In the genomic region with DNA sequence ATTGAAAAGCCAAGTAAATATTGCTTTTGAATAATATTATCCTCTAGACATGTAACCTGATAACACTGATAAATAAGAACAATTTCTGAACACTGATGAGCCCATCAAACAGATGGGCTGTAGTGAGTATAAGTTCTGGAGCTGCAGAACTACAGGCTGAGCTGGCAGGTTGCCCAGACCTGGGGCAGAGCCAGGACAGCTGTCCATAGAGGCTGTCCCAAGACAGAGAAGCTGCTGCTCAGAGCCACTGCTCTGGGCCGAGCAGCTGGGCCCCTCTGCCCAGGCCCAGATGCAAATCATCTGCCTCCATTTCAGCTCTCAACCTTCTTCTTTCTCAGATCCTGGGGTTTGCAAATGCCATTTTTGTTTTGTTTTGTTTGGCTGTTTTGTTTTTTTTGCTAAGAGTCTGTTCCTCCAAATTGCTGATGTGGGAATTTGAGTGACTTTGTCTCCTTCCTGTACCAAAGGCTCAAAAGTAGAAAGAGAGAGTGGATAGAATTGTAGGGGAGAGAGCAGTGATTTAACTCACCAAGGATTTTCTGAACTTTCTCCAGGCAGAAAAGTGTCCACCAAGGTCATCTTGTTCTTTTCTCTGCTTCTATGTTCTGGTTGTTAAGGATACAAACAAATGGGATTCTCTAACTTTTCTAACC, we compare ENCODE assay signal across 9 cellular contexts. TPM values are rescaled to one million over a fixed set of nuclear protein-coding genes. Genes with fewer than 3 reads are reported as not detected.
DNase-seq lines count a peak whose midpoint lies in the region; ATAC-seq, FAIRE-seq and TF ChIP-seq lines count a peak whose summit lies in the region.
"Had no signal": no experiment of that assay in that cellular context is flagged by ENCODE, and none has a peak within 500 bp of the region (broad histone marks: within the 10 kb centered on the region; RNA-seq: fewer than 3 reads in every experiment).

No MANE protein-coding gene starts in this region.

- H3K4ac ChIP-seq in mesenchymal stem cell (ENCODE audit: low read depth in 1 of 2, low read length in 2 of 2): no peak overlapping the region

- FAIRE-seq in K562 (lab: Jason Lieb, UNC): peak; percentile 85
- no peak for FAIRE-seq in D721Med (lab: Jason Lieb, UNC)
- FAIRE-seq: bronchial epithelial cell had no signal

- no peak overlapping the region for H4K91ac ChIP-seq in mesenchymal stem cell (ENCODE audit: low read length)

- H3K9me3 ChIP-seq in K562 (replicated peaks; ENCODE audit: control insufficient read depth, insufficient read depth, low read depth, low read length) (no peaks in the 10 kb centered on the region), mesenchymal stem cell (ENCODE audit: control insufficient read depth, low read length) (no peaks in the 10 kb centered on the region)

- H3K18ac ChIP-seq in mesenchymal stem cell (ENCODE audit: low read depth in 1 of 2, low read length in 2 of 2): no peak overlapping the region

- H4K8ac ChIP-seq in mesenchymal stem cell (ENCODE audit: low read length): no peak overlapping the region

- no peak overlapping the region for H2BK5ac ChIP-seq in mesenchymal stem cell (ENCODE audit: low read depth, low read length, poor library complexity, severe bottlenecking)

- no peaks in the 10 kb centered on the region for H3K79me2 ChIP-seq in K562 (ENCODE audit: control insufficient read depth, insufficient read depth, low read length)

- TF ChIP-seq POLR2A in K562 (conservative IDR thresholded peaks at IDR 0.05): no peak

- H3K9me3 Mint-ChIP-seq in natural killer cell: no peaks in the 10 kb centered on the region

- H2BK15ac ChIP-seq in mesenchymal stem cell (ENCODE audit: low read depth, poor library complexity, severe bottlenecking): no peak overlapping the region

- H3K27ac ChIP-seq in K562 (ENCODE audit: extremely low read depth, low read depth, low read length) (peak overlapping the region; percentile 78), mesenchymal stem cell (ENCODE audit: low read length, poor library complexity, severe bottlenecking) (no peak overlapping the region)

- H3K79me1 ChIP-seq in mesenchymal stem cell (replicated peaks; ENCODE audit: low read length, poor library complexity, severe bottlenecking): no peaks in the 10 kb centered on the region

- no peak for TF ChIP-seq CTCF in K562 (IDR thresholded peaks at IDR 0.05 in 2 of 3, conservative IDR thresholded peaks at IDR 0.05 in 1 of 3; ENCODE audit: insufficient read depth in 2 of 3, low read depth in 1 of 3, low read length in 3 of 3)
- TF ChIP-seq CTCF in D721Med (IDR thresholded peaks at IDR 0.05; ENCODE audit: insufficient read depth, missing control alignments): no peak
- no peak for TF ChIP-seq CTCF in natural killer cell (IDR thresholded peaks at IDR 0.05)

- DNase-seq in NCI-H1092 treated with DMSO at 0.1 percent for 48 hours (lab: John Stamatoyannopoulos, UW) (peak; percentile 68), K562 (ENCODE audit: extremely low read depth in 1 of 4, low spot score in 3 of 4) (peak; percentile 69 to 87 (median 76)), mesenchymal stem cell (peak; percentile 9), D721Med (ENCODE audit: insufficient read length, low spot score) (no peak), ACHN (no peak), natural killer cell (no peak)

- H3K9ac ChIP-seq in K562 (ENCODE audit: insufficient read depth in 1 of 2, low read depth in 2 of 2, low read length in 2 of 2) (peak overlapping the region in 1 of 2 experiments; percentile 39; a peak in 2 of 4 replicates), mesenchymal stem cell (ENCODE audit: low read length) (no peak overlapping the region)

- no peak overlapping the region for H3K23ac ChIP-seq in mesenchymal stem cell (ENCODE audit: low read length in 2 of 2)

- no peaks in the 10 kb centered on the region for H3K36me3 Mint-ChIP-seq in natural killer cell

- CTCF ChIA-PET in K562 (lab: Yijun Ruan, JAX; ENCODE audit: low intra/inter-chr PET ratio): interaction anchor here (0.5 kb wide), 1 partner anchor 37 kb away, joined by 3 read pairs; no protein-coding TSS in a partner anchor

- no peak for TF ChIP-seq RAD21 in K562 (CRISPR knock-in tag; conservative IDR thresholded peaks at IDR 0.05 in 1 of 2, IDR thresholded peaks at IDR 0.05 in 1 of 2)

- TF ChIP-seq EP300 in K562 (IDR thresholded peaks at IDR 0.05; ENCODE audit: low read length): no peak

- H3K9me1 ChIP-seq in K562 (ENCODE audit: control insufficient read depth, insufficient read depth, low read length): no peaks in the 10 kb centered on the region

- no peaks in the 10 kb centered on the region for H4K20me1 ChIP-seq in K562 (replicated peaks; ENCODE audit: control insufficient read depth, insufficient read depth, low read length)

- H2AFZ ChIP-seq in K562 (ENCODE audit: low read depth, low read length): peak overlapping the region; percentile 64
- H2AFZ ChIP-seq in mesenchymal stem cell (ENCODE audit: low read depth, low read length): no peak overlapping the region

- ATAC-seq in GM18502 (IDR thresholded peaks at IDR 0.05; ENCODE audit: poor library complexity, unreplicated experiment): peak; percentile 22
- peak; percentile 84 for ATAC-seq in K562
- no peak for ATAC-seq in HG03097 (IDR thresholded peaks at IDR 0.05; ENCODE audit: low FRiP score, unreplicated experiment)
- no peak for ATAC-seq in natural killer cell

- H3K27me3 ChIP-seq in K562 (ENCODE audit: control insufficient read depth in 2 of 2, insufficient read depth in 2 of 2, low read length in 2 of 2): no peaks in the 10 kb centered on the region
- H3K27me3 ChIP-seq in mesenchymal stem cell (ENCODE audit: control insufficient read depth in 1 of 2, insufficient read depth in 1 of 2, low read length in 2 of 2): peaks cover 4 to 21% of the 10 kb centered on the region in 2 experiments

- no peaks in the 10 kb centered on the region for H3K27me3 Mint-ChIP-seq in natural killer cell (ENCODE audit: low read depth in 2 of 2)

- intact Hi-C loops in K562 (cut with micrococcal nuclease) (no loop called here), natural killer cell (cut with micrococcal nuclease) (no loop called here)

- no peaks in the 10 kb centered on the region for H3K36me3 ChIP-seq in K562 (ENCODE audit: control insufficient read depth, insufficient read depth, low read length)
- no peaks in the 10 kb centered on the region for H3K36me3 ChIP-seq in mesenchymal stem cell (ENCODE audit: control insufficient read depth in 1 of 2, insufficient read depth in 2 of 2, low read depth in 1 of 2, low read length in 2 of 2)

- WGBS in K562 (ENCODE audit: insufficient coverage, low coverage, missing lambda C conversion rate): 0% methylated on average over 1 of the region's 1 CpG
- WGBS in mesenchymal stem cell: no CpG with 5 or more reads among the region's 1 CpG

- H3K4me2 ChIP-seq in K562 (ENCODE audit: insufficient read depth, low read length) (peak overlapping the region; percentile 19), mesenchymal stem cell (ENCODE audit: low read length, poor library complexity, severe bottlenecking) (no peak overlapping the region)

- no peak overlapping the region for H3K4me3 ChIP-seq in K562
- no peak overlapping the region for H3K4me3 ChIP-seq in mesenchymal stem cell (ENCODE audit: insufficient read depth in 1 of 2, low read depth in 1 of 2, low read length in 2 of 2)

- H3K4me1 ChIP-seq in K562 (replicated peaks in 1 of 2; ENCODE audit: control insufficient read depth in 2 of 2, insufficient read depth in 2 of 2, low read length in 2 of 2) (peaks cover 5 to 51% of the 10 kb centered on the region in 2 experiments), mesenchymal stem cell (ENCODE audit: control insufficient read depth, insufficient read depth, low read depth, low read length) (peaks cover 2% of the 10 kb centered on the region)

- H2BK120ac ChIP-seq in mesenchymal stem cell (ENCODE audit: low read depth, low read length): no peak overlapping the region

- H2AK5ac ChIP-seq in mesenchymal stem cell (ENCODE audit: low read length, severe bottlenecking): no peak overlapping the region

- no peak overlapping the region for H3K14ac ChIP-seq in mesenchymal stem cell (ENCODE audit: low read length in 2 of 2)

- no TSS peak for BruUV-seq in K562 (replicated peaks; lab: Mats Ljungman, UMichigan)

- in situ Hi-C loops in K562 (cut with MboI): no loop called here
- in situ Hi-C loops in ACHN (cut with HindIII; ENCODE audit: low pct_ligation_motif_present, low pct_unique_long_range_greater_than_20kb, low sequenced_read_pairs): no loop called here

- POLR2A ChIA-PET in K562 (lab: Yijun Ruan, JAX): interaction anchor here (0.8 to 1.6 kb wide), 3 partner anchors 12 to 84 kb away, joined by 3 read pairs; no protein-coding TSS in a partner anchor

- H3K27ac Mint-ChIP-seq in natural killer cell: no peak overlapping the region

- H3K4me1 Mint-ChIP-seq in natural killer cell: peaks cover 43 to 50% of the 10 kb centered on the region in 2 donors

- no peak overlapping the region for H3K4me3 Mint-ChIP-seq in natural killer cell

- H2BK12ac ChIP-seq in mesenchymal stem cell (ENCODE audit: low read length in 2 of 2): no peak overlapping the region

RNA-seq across cellular contexts. Expression of a gene that starts 4.0 kb away (rescaled TPM):
- total RNA-seq in K562 (2011; cell fraction: chromatin; rRNA removed; ENCODE audit: low replicate concordance): 1.1 and 1.4 TPM in 2 replicates
- 1.0 and 1.6 TPM in 2 replicates for total RNA-seq in K562 (2011; cell fraction: nucleolus; rRNA removed)
- 0.15 and 0.59 TPM in 2 replicates for total RNA-seq in K562 (2011; cell fraction: nucleoplasm; rRNA removed)
- 2.7 and 2.8 TPM in 2 replicates for total RNA-seq in K562 (2014; rRNA removed)
- total RNA-seq in K562 (2014; rRNA removed; fragmentation: Illumina TruSeq; extraction: Trizol): 3.5 and 4.4 TPM in 2 replicates
- total RNA-seq in K562 (2015; rRNA removed; fragmentation: Illumina TruSeq; extraction: Trizol): 6.4 and 6.6 TPM in 2 replicates
- 2.4 and 3.8 TPM in 2 replicates for total RNA-seq in K562 (2021)
- polyA plus RNA-seq in K562 (2011; rRNA removed): 0.72 and 2.7 TPM in 2 replicates
- polyA plus RNA-seq in K562 (2011; cell fraction: cytosol; rRNA removed): 0.45 and 1.7 TPM in 2 replicates
- polyA plus RNA-seq in K562 (2011; cell fraction: nucleus; rRNA removed): 1.8 and 7.2 TPM in 2 replicates
- 6.1 and 17.9 TPM in 2 replicates for polyA plus RNA-seq in K562 (2012)
- 6.3 and 7.1 TPM in 2 replicates for polyA plus RNA-seq in K562 (2014; fragmentation: Illumina TruSeq; extraction: Trizol)
- 1 to 10 TPM; 1.3 to 1.5 TPM for polyA plus RNA-seq in K562 (2014; fragmentation: Nextera tagmentation; extraction: Ambion mirVana)
- polyA plus RNA-seq in K562 (2014; rRNA removed): 2.1 and 3.3 TPM in 2 replicates
- 0.84 and 1.7 TPM in 2 replicates for polyA minus RNA-seq in K562 (2011; rRNA and poly(A)+ RNA removed)
- polyA minus RNA-seq in K562 (2011; cell fraction: cytosol; rRNA and poly(A)+ RNA removed): 5.1 TPM in 1 of 2 replicates, not detected in the other
- 0.67 and 4.9 TPM in 2 replicates for polyA minus RNA-seq in K562 (2011; cell fraction: nucleus; rRNA and poly(A)+ RNA removed)
- not detected for polyA plus RNA-seq in mesenchymal stem cell (2013, experiment 1 of 2)
- not detected for polyA plus RNA-seq in mesenchymal stem cell (2013, experiment 2 of 2)
- total RNA-seq in natural killer cell: 10 to 100 TPM; 39.9 to 59.6 (median 53.5) TPM
- total RNA-seq: bronchial epithelial cell had no signal

RNA-seq across cellular contexts. Expression of a gene that starts 31.2 kb away (rescaled TPM):
- not detected in 2 replicates for total RNA-seq in K562 (2011; cell fraction: chromatin; rRNA removed; ENCODE audit: low replicate concordance)
- total RNA-seq in K562 (2011; cell fraction: nucleolus; rRNA removed): not detected in 2 replicates
- total RNA-seq in K562 (2011; cell fraction: nucleoplasm; rRNA removed): not detected in 2 replicates
- not detected in 2 replicates for total RNA-seq in K562 (2014; rRNA removed)
- total RNA-seq in K562 (2014; rRNA removed; fragmentation: Illumina TruSeq; extraction: Trizol): not detected in 2 replicates
- not detected in 2 replicates for total RNA-seq in K562 (2015; rRNA removed; fragmentation: Illumina TruSeq; extraction: Trizol)
- total RNA-seq in K562 (2021): not detected in 2 replicates
- not detected in 2 replicates for polyA plus RNA-seq in K562 (2011; rRNA removed)
- not detected in 2 replicates for polyA plus RNA-seq in K562 (2011; cell fraction: cytosol; rRNA removed)
- polyA plus RNA-seq in K562 (2011; cell fraction: nucleus; rRNA removed): not detected in 2 replicates
- polyA plus RNA-seq in K562 (2012): not detected in 2 replicates
- polyA plus RNA-seq in K562 (2014; fragmentation: Illumina TruSeq; extraction: Trizol): not detected in 2 replicates
- polyA plus RNA-seq in K562 (2014; fragmentation: Nextera tagmentation; extraction: Ambion mirVana): not detected
- not detected in 2 replicates for polyA plus RNA-seq in K562 (2014; rRNA removed)
- polyA minus RNA-seq in K562 (2011; rRNA and poly(A)+ RNA removed): not detected in 2 replicates
- polyA minus RNA-seq in K562 (2011; cell fraction: cytosol; rRNA and poly(A)+ RNA removed): not detected in 2 replicates
- polyA minus RNA-seq in K562 (2011; cell fraction: nucleus; rRNA and poly(A)+ RNA removed): not detected in 2 replicates
- not detected for polyA plus RNA-seq in mesenchymal stem cell (2013, experiment 1 of 2)
- polyA plus RNA-seq in mesenchymal stem cell (2013, experiment 2 of 2): not detected
- total RNA-seq in natural killer cell: not detected
- total RNA-seq: bronchial epithelial cell had no signal

Comparison
In these comparisons a context has a peak if more than half of its experiments do, and no peak if none do; other contexts are left out.
1. ATAC-seq: peak in GM18502 (single experiment) and K562 (single experiment); none in HG03097 (single experiment) and natural killer cell (0 of 3).
2. DNase-seq: peak in NCI-H1092 treated with DMSO at 0.1 percent for 48 hours (single experiment), K562 (4 of 4) and mesenchymal stem cell (single experiment); none in D721Med (single experiment), ACHN (single experiment) and natural killer cell (single experiment).
3. RNA of a gene that starts 4.0 kb away (total RNA-seq): 39.9 to 59.6 TPM in natural killer cell; 0.15 to 6.6 TPM in K562; every median in the first group is over 4 times any median in the second.